Comparison of ENCODE assay signal across 17 cellular contexts in the genomic region with DNA sequence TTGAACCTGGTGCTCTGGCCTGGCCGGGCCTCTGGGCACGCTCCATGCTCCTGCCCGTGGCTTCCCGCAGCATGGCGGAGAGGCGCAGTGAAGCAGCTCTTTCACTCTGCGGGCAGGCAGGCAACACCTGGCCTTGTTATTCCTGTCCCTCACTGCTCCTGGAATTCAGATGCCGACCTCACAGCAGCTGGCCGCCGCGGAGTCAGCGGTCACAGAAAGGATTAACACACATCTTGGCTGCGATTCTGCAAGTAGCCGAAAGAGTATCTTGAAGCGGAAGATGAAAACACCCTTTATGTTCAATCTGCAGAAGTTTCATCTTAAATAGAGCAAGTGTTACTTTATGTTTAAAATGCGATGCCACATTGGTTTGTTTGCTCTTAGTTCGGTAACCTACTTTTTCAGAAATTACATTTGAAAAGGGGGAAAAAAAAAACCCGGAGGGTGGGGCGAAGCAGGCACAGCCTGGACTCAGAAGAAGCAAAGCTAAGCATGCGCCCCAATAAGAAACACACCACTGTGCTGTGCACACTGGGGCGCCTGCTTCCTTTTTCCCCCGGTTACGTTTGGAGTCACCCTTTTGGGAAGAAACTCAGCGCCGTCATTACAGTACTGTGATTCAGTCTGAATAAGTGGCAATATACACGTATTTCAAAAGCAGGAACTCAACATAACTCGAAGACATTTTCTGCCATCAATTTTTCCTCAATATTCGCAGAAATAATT. TPM values are rescaled to one million over a fixed set of nuclear protein-coding genes. Genes with fewer than 3 reads are reported as not detected.
A peak's percentile ranks its signal among the peaks of the same experiment; 100 is the strongest.
DNase-seq lines count a peak whose midpoint lies in the region; ATAC-seq, FAIRE-seq and TF ChIP-seq lines count a peak whose summit lies in the region.
"Had no signal": no experiment of that assay in that cellular context is flagged by ENCODE, and none has a peak within 500 bp of the region (broad histone marks: within the 10 kb centered on the region; RNA-seq: fewer than 3 reads in every experiment).

No MANE protein-coding gene starts in this region.

- H3K36me3 Mint-ChIP-seq in astrocyte (ENCODE audit: low read depth, unreplicated experiment) = peaks cover 3% of the 10 kb centered on the region
- peaks cover 0 to 3% (median 0%) of the 10 kb centered on the region in 5 donors for H3K36me3 Mint-ChIP-seq in naive thymus-derived CD4-positive, alpha-beta T cell

- POLR2A ChIA-PET in naive thymus-derived CD4-positive, alpha-beta T cell (lab: Charles Lee) = no interaction called here

- no peaks in the 10 kb centered on the region for H3K79me2 ChIP-seq in astrocyte (ENCODE audit: insufficient read depth, low read length)

- H3K9me3 Mint-ChIP-seq in astrocyte (ENCODE audit: unreplicated experiment) = no peaks in the 10 kb centered on the region
- H3K9me3 Mint-ChIP-seq in naive thymus-derived CD4-positive, alpha-beta T cell = no peaks in the 10 kb centered on the region
- H3K9me3 Mint-ChIP-seq: activated naive CD8-positive, alpha-beta T cell treated with anti-CD3 and anti-CD28 coated beads, Interleukin-2, amount 50 U/mL, for 24 hours; memory B cell; stimulated activated naive CD8-positive, alpha-beta T cell treated with anti-CD3 and anti-CD28 coated beads, Interleukin-15, Interleukin-2, amounts not matched to agents 100 ng/mL and 50 ng/mL, for 24 hours had no signal

- no peaks in the 10 kb centered on the region for H3K9me3 ChIP-seq in astrocyte (ENCODE audit: insufficient read depth, low read depth, low read length)
- H3K9me3 ChIP-seq in iPS DF 6.9 (ENCODE audit: control insufficient read depth, insufficient read depth, low read length) = no peaks in the 10 kb centered on the region
- no peaks in the 10 kb centered on the region for H3K9me3 ChIP-seq in psoas muscle
- H3K9me3 ChIP-seq in kidney (ENCODE audit: control insufficient read depth in 1 of 2, low read length in 2 of 2) = no peaks in the 10 kb centered on the region
- no peaks in the 10 kb centered on the region for H3K9me3 ChIP-seq in naive thymus-derived CD4-positive, alpha-beta T cell (ENCODE audit: control insufficient read depth in 2 of 3, low read length in 3 of 3)
- H3K9me3 ChIP-seq: BLaER1 had no signal

- H3K9ac ChIP-seq in astrocyte (ENCODE audit: low read length) (peak overlapping the region; percentile 11), kidney (ENCODE audit: low read length in 2 of 2) (no peak overlapping the region)
- H3K9ac ChIP-seq: BLaER1 had no signal

- intact Hi-C loops in psoas muscle (cut with DNase I) = no loop called here
- intact Hi-C loops in kidney (cut with DNase I) = no loop called here
- intact Hi-C loops in Right ventricle myocardium superior (cut with DNase I) = no loop called here
- intact Hi-C loops in naive thymus-derived CD4-positive, alpha-beta T cell (cut with micrococcal nuclease) = no loop called here

- WGBS in iPS DF 6.9 (ENCODE audit: insufficient coverage, insufficient read length) = no CpG with 5 or more reads among the region's 28 CpGs
- WGBS in psoas muscle, 3 donors = 35 to 44% (median 37%) methylated on average over 28 of the region's 28 CpGs

- H3K27ac Mint-ChIP-seq in astrocyte (ENCODE audit: unreplicated experiment) = peak overlapping the region; percentile 35
- no peak overlapping the region for H3K27ac Mint-ChIP-seq in naive thymus-derived CD4-positive, alpha-beta T cell
- H3K27ac Mint-ChIP-seq: activated naive CD8-positive, alpha-beta T cell treated with anti-CD3 and anti-CD28 coated beads, Interleukin-2, amount 50 U/mL, for 24 hours; memory B cell; stimulated activated naive CD8-positive, alpha-beta T cell treated with anti-CD3 and anti-CD28 coated beads, Interleukin-15, Interleukin-2, amounts not matched to agents 100 ng/mL and 50 ng/mL, for 24 hours had no signal

- CTCF ChIA-PET in naive thymus-derived CD4-positive, alpha-beta T cell (lab: Charles Lee) = no interaction called here

- ATAC-seq in psoas muscle = peak; percentile 40 to 83 (median 70)
- ATAC-seq in Right ventricle myocardium superior (ENCODE audit: poor library complexity) = no peak
- no peak for ATAC-seq in naive thymus-derived CD4-positive, alpha-beta T cell
- ATAC-seq: activated naive CD8-positive, alpha-beta T cell treated with anti-CD3 and anti-CD28 coated beads, Interleukin-2, amount 50 U/mL, for 24 hours; Right ventricle myocardium inferior had no signal

- H3K36me3 ChIP-seq in H7 (replicated peaks; ENCODE audit: control insufficient read depth, insufficient read depth, low read length) (no peaks in the 10 kb centered on the region), astrocyte (ENCODE audit: insufficient read depth, low read length) (no peaks in the 10 kb centered on the region), iPS DF 6.9 (ENCODE audit: control insufficient read depth, insufficient read depth, low read length) (no peaks in the 10 kb centered on the region), psoas muscle (ENCODE audit: insufficient read depth in 1 of 2, low read depth in 1 of 2) (no peaks in the 10 kb centered on the region), kidney (ENCODE audit: control insufficient read depth in 1 of 2, insufficient read depth in 2 of 2, low read length in 2 of 2) (no peaks in the 10 kb centered on the region)
- no peaks in the 10 kb centered on the region for H3K36me3 ChIP-seq in naive thymus-derived CD4-positive, alpha-beta T cell (ENCODE audit: control insufficient read depth in 2 of 3, insufficient read depth in 3 of 3, low read length in 3 of 3)
- H3K36me3 ChIP-seq: BLaER1 had no signal

- peaks cover 27% of the 10 kb centered on the region for H3K4me1 Mint-ChIP-seq in astrocyte (ENCODE audit: low read depth, unreplicated experiment)
- H3K4me1 Mint-ChIP-seq in naive thymus-derived CD4-positive, alpha-beta T cell = no peaks in the 10 kb centered on the region
- H3K4me1 Mint-ChIP-seq: activated naive CD8-positive, alpha-beta T cell treated with anti-CD3 and anti-CD28 coated beads, Interleukin-2, amount 50 U/mL, for 24 hours; memory B cell had no signal

- no peak for TF ChIP-seq CTCF in astrocyte (IDR thresholded peaks at IDR 0.05; ENCODE audit: insufficient read depth, low read depth, low read length)
- no peak for TF ChIP-seq CTCF in psoas muscle (IDR thresholded peaks at IDR 0.05)
- no peak for TF ChIP-seq CTCF in kidney (IDR thresholded peaks at IDR 0.05; ENCODE audit: borderline replicate concordance, extremely low read depth, insufficient read depth)

- H3K4me1 ChIP-seq in astrocyte (ENCODE audit: insufficient read depth, low read length) (peaks cover 11% of the 10 kb centered on the region), iPS DF 6.9 (ENCODE audit: control insufficient read depth, insufficient read depth, low read length) (peaks cover 7% of the 10 kb centered on the region), psoas muscle (peaks cover 8% of the 10 kb centered on the region), kidney (ENCODE audit: control insufficient read depth in 1 of 2, insufficient read depth in 1 of 2, low read depth in 1 of 2, low read length in 2 of 2) (no peaks in the 10 kb centered on the region)
- no peaks in the 10 kb centered on the region for H3K4me1 ChIP-seq in naive thymus-derived CD4-positive, alpha-beta T cell (ENCODE audit: control insufficient read depth in 2 of 2, insufficient read depth in 2 of 2, low read length in 2 of 2)

- no peaks in the 10 kb centered on the region for H4K20me1 ChIP-seq in astrocyte (ENCODE audit: insufficient read depth, low read length)
- H4K20me1 ChIP-seq: BLaER1 had no signal

- peak overlapping the region; percentile 70 for H3K4me3 Mint-ChIP-seq in astrocyte (ENCODE audit: unreplicated experiment)
- H3K4me3 Mint-ChIP-seq in naive thymus-derived CD4-positive, alpha-beta T cell = peak overlapping the region in 2 of 10 donors; percentile 46 to 50
- H3K4me3 Mint-ChIP-seq: activated naive CD8-positive, alpha-beta T cell treated with anti-CD3 and anti-CD28 coated beads, Interleukin-2, amount 50 U/mL, for 24 hours; memory B cell; stimulated activated naive CD8-positive, alpha-beta T cell treated with anti-CD3 and anti-CD28 coated beads, Interleukin-15, Interleukin-2, amounts not matched to agents 100 ng/mL and 50 ng/mL, for 24 hours had no signal

- peak overlapping the region; percentile 56 for H3K4me2 ChIP-seq in astrocyte (ENCODE audit: low read length)
- H3K4me2 ChIP-seq: BLaER1 had no signal

- H3K4me3 ChIP-seq in H7 (ENCODE audit: insufficient read depth, low read depth, low read length) = no peak overlapping the region
- peak overlapping the region; percentile 12 for H3K4me3 ChIP-seq in astrocyte (ENCODE audit: insufficient read depth, low read depth, low read length)
- H3K4me3 ChIP-seq in iPS DF 6.9 (ENCODE audit: low read length) = no peak overlapping the region
- peak overlapping the region; percentile 30 for H3K4me3 ChIP-seq in psoas muscle
- no peak overlapping the region for H3K4me3 ChIP-seq in kidney (ENCODE audit: low read length in 2 of 2)
- H3K4me3 ChIP-seq in naive thymus-derived CD4-positive, alpha-beta T cell (ENCODE audit: low read length) = no peak overlapping the region
- H3K4me3 ChIP-seq: BLaER1 had no signal

- no peak for FAIRE-seq in astrocyte (lab: Jason Lieb, UNC)
- no peak for FAIRE-seq in kidney (lab: Jason Lieb, UNC)
- FAIRE-seq: H54 had no signal

- no peaks in the 10 kb centered on the region for H3K27me3 Mint-ChIP-seq in astrocyte (ENCODE audit: low read depth, unreplicated experiment)
- H3K27me3 Mint-ChIP-seq in naive thymus-derived CD4-positive, alpha-beta T cell = peaks cover 0 to 14% (median 10%) of the 10 kb centered on the region in 5 donors

- DNase-seq in H7 (peak; percentile 84), astrocyte (ENCODE audit: low read depth) (peak; percentile 61), iPS DF 6.9 (ENCODE audit: low read depth, low spot score) (peak; percentile 29), psoas muscle (no peak), kidney (no peak), Right ventricle myocardium superior (no peak), NCI-H748 (lab: John Stamatoyannopoulos, UW; ENCODE audit: unreplicated experiment) (no peak)
- no peak for DNase-seq in naive thymus-derived CD4-positive, alpha-beta T cell
- DNase-seq: activated naive CD8-positive, alpha-beta T cell treated with anti-CD3 and anti-CD28 coated beads, Interleukin-2, amount 50 U/mL, for 24 hours; effector CD4-positive, alpha-beta T cell; glutamatergic neuron; NCI-H774 had no signal

- H3K27me3 ChIP-seq in H7 (ENCODE audit: control insufficient read depth, insufficient read depth, low read length) = no peaks in the 10 kb centered on the region
- H3K27me3 ChIP-seq in astrocyte (ENCODE audit: insufficient read depth, low read length) = no peaks in the 10 kb centered on the region
- no peaks in the 10 kb centered on the region for H3K27me3 ChIP-seq in iPS DF 6.9 (ENCODE audit: control insufficient read depth, insufficient read depth, low read length)
- peaks cover 0 to 14% (median 0%) of the 10 kb centered on the region in 3 donors for H3K27me3 ChIP-seq in psoas muscle (ENCODE audit: insufficient read depth in 3 of 3, low read length in 2 of 3)
- H3K27me3 ChIP-seq in naive thymus-derived CD4-positive, alpha-beta T cell (ENCODE audit: control insufficient read depth in 2 of 2, insufficient read depth in 2 of 2, low read length in 2 of 2) = no peaks in the 10 kb centered on the region
- H3K27me3 ChIP-seq: BLaER1 had no signal

- H3K27ac ChIP-seq in astrocyte (ENCODE audit: low read depth, low read length) (no peak overlapping the region), iPS DF 6.9 (ENCODE audit: low read length) (no peak overlapping the region), psoas muscle (no peak overlapping the region), kidney (ENCODE audit: low read depth in 2 of 2, low read length in 2 of 2) (no peak overlapping the region)
- H3K27ac ChIP-seq in naive thymus-derived CD4-positive, alpha-beta T cell (ENCODE audit: low read depth, low read length) = no peak overlapping the region
- H3K27ac ChIP-seq: BLaER1 had no signal

- peak overlapping the region; percentile 59 for H2AFZ ChIP-seq in astrocyte (ENCODE audit: low read depth, low read length)

RNA-seq across cellular contexts. Expression of a gene that starts 42.3 kb away (rescaled TPM):
- 32.8 and 41.7 TPM in 2 replicates for total RNA-seq in H7 (2014; rRNA removed; shearing (Covaris generic))
- total RNA-seq in astrocyte (182 and 195 TPM in 2 replicates), psoas muscle (100 to 1,000 TPM; 231 to 529 (median 366) TPM), kidney (192 TPM), Right ventricle myocardium superior (222 TPM)
- polyA plus RNA-seq in psoas muscle (100 to 1,000 TPM; 301 to 509 (median 443) TPM), kidney (ENCODE audit: insufficient read depth, low read depth, low replicate concordance) (240 TPM)
- total RNA-seq in naive thymus-derived CD4-positive, alpha-beta T cell = 100 to 1,000 TPM in 1 of 5 experiments, 10 to 100 TPM in 4; 73.1 to 194 (median 86.5) TPM
- polyA plus RNA-seq in naive thymus-derived CD4-positive, alpha-beta T cell = 10 to 100 TPM; 17.8 to 20.3 TPM

Comparison
In these comparisons a context has a peak if more than half of its experiments do, and no peak if none do; other contexts are left out.
1. DNase-seq: peak in H7 (single experiment), astrocyte (single experiment) and iPS DF 6.9 (single experiment); none in psoas muscle (0 of 2), kidney (single experiment), Right ventricle myocardium superior (single experiment), naive thymus-derived CD4-positive, alpha-beta T cell (0 of 9) and NCI-H748 (single experiment).
2. H3K4me3 ChIP-seq: peak in astrocyte (single experiment) and psoas muscle (single experiment); none in H7 (single experiment), iPS DF 6.9 (single experiment), kidney (0 of 2) and naive thymus-derived CD4-positive, alpha-beta T cell (single experiment).
3. ATAC-seq: peak in psoas muscle (4 of 4); none in Right ventricle myocardium superior (single experiment) and naive thymus-derived CD4-positive, alpha-beta T cell (single experiment).